ENCODE assay signal across 8 cellular contexts in the genomic region with DNA sequence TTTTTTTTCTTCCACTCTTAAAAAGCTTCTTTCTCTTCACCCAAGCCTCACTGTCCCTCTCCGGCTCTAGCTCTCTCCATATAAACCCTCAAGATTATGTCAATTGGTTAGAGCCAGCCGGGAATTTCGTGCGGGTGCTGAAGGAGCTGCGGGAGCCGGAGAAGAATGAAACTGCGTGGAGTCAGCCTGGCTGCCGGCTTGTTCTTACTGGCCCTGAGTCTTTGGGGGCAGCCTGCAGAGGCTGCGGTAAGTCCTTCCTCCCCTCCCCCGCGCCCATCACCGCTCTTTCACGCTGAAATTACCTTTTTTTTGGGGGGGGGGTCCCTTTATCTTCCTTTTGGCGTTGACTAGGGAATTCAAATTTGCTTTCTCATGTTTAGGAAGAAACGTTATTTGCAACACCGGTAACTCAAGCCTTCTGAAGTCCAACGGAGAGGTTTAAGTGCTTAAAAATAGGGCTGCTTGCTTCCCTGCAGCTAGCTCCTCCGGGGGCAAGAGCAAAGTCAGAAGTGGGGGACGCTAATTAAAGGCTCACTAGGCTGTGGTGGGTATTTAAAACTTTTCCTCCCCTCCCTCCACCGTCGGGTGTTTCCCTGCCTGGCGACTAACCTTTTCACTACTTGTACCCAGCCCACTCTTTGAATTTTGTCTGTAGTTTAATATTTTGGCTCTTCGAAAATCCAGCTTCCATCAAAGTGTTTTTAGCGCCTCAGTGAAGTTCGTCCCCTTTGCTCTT. TPM values are rescaled to one million over a fixed set of nuclear protein-coding genes. Genes with fewer than 3 reads are reported as not detected.
DNase-seq lines count a peak whose midpoint lies in the region; ATAC-seq and TF ChIP-seq lines count a peak whose summit lies in the region.

No MANE protein-coding gene starts in this region.

- TF ChIP-seq CTCF in epithelial cell of esophagus (IDR thresholded peaks at IDR 0.05; ENCODE audit: insufficient read depth, low read depth, low read length, missing control alignments) (no peak), nephron (IDR thresholded peaks at IDR 0.05; ENCODE audit: unreplicated experiment in 3 of 3) (no peak)

- no peak for DNase-seq in CD4-positive, CD25-positive, alpha-beta regulatory T cell
- DNase-seq in NCI-H345 treated with DMSO at 0.1 percent for 48 hours (lab: John Stamatoyannopoulos, UW; ENCODE audit: unreplicated experiment), result peak; percentile 16
- peak; percentile 30 for DNase-seq in epithelial cell of esophagus (ENCODE audit: low read depth)
- no peak for DNase-seq in effector memory CD4-positive, alpha-beta T cell
- no peak for DNase-seq in activated CD8-positive, alpha-beta memory T cell treated with anti-CD3 and anti-CD28 coated beads, Interleukin-2, amount 50 U/mL, for 48 hours
- DNase-seq in NCI-H1048 (lab: John Stamatoyannopoulos, UW), result no peak
- DNase-seq in activated CD4-positive, CD25-positive, alpha-beta regulatory T cell treated with anti-CD3 and anti-CD28 coated beads, Interleukin-2, amount 50 U/mL, for 72 hours, result no peak

- H3K36me3 ChIP-seq in CD4-positive, CD25-positive, alpha-beta regulatory T cell (ENCODE audit: control insufficient read depth, insufficient read depth, low read length), result no peaks in the 10 kb centered on the region
- H3K36me3 ChIP-seq in effector memory CD4-positive, alpha-beta T cell (ENCODE audit: control insufficient read depth, insufficient read depth, low read length), result no peaks in the 10 kb centered on the region

- no peaks in the 10 kb centered on the region for H3K9me3 ChIP-seq in CD4-positive, CD25-positive, alpha-beta regulatory T cell (ENCODE audit: control insufficient read depth in 2 of 2, low read length in 2 of 2)
- no peaks in the 10 kb centered on the region for H3K9me3 ChIP-seq in effector memory CD4-positive, alpha-beta T cell (ENCODE audit: control insufficient read depth, low read length)

- no peak overlapping the region for H3K27ac ChIP-seq in CD4-positive, CD25-positive, alpha-beta regulatory T cell (ENCODE audit: insufficient read depth, low read length, poor library complexity, severe bottlenecking)
- no peak overlapping the region for H3K27ac ChIP-seq in effector memory CD4-positive, alpha-beta T cell (ENCODE audit: insufficient read depth, low read length, poor library complexity, severe bottlenecking)

- peaks cover 0 to 6% (median 0%) of the 10 kb centered on the region in 7 donors for H3K9me3 Mint-ChIP-seq in CD4-positive, CD25-positive, alpha-beta regulatory T cell
- H3K9me3 Mint-ChIP-seq in nephron, result peaks cover 6% of the 10 kb centered on the region

- H3K27ac Mint-ChIP-seq in CD4-positive, CD25-positive, alpha-beta regulatory T cell, result no peak overlapping the region
- H3K27ac Mint-ChIP-seq in nephron, result peak overlapping the region; percentile 97 to 99 (median 98)

- H3K4me1 ChIP-seq in CD4-positive, CD25-positive, alpha-beta regulatory T cell (ENCODE audit: control insufficient read depth, insufficient read depth, low read length, poor library complexity, severe bottlenecking), result no peaks in the 10 kb centered on the region
- H3K4me1 ChIP-seq in effector memory CD4-positive, alpha-beta T cell (ENCODE audit: control insufficient read depth, insufficient read depth, low read length, poor library complexity, severe bottlenecking), result no peaks in the 10 kb centered on the region

- no peak overlapping the region for H3K4me3 ChIP-seq in CD4-positive, CD25-positive, alpha-beta regulatory T cell (ENCODE audit: low read depth, low read length)
- peak overlapping the region; percentile 81 for H3K4me3 ChIP-seq in epithelial cell of esophagus (ENCODE audit: low read length)
- no peak overlapping the region for H3K4me3 ChIP-seq in effector memory CD4-positive, alpha-beta T cell (ENCODE audit: insufficient read depth, low read depth, low read length, poor library complexity, severe bottlenecking)

- H3K4me3 Mint-ChIP-seq in CD4-positive, CD25-positive, alpha-beta regulatory T cell, result peak overlapping the region in 3 of 4 donors; percentile 54 to 69 (median 68)
- H3K4me3 Mint-ChIP-seq in nephron, result peak overlapping the region; percentile 93 to 97 (median 94)

- H3K4me1 Mint-ChIP-seq in CD4-positive, CD25-positive, alpha-beta regulatory T cell, result peaks cover 0 to 7% (median 0%) of the 10 kb centered on the region in 4 donors
- H3K4me1 Mint-ChIP-seq in nephron, result peaks cover 39% of the 10 kb centered on the region

- H3K27me3 Mint-ChIP-seq in CD4-positive, CD25-positive, alpha-beta regulatory T cell, result peaks cover 20% of the 10 kb centered on the region
- peaks cover 3% of the 10 kb centered on the region for H3K27me3 Mint-ChIP-seq in nephron (ENCODE audit: low read depth)

- no peak for ATAC-seq in CD4-positive, CD25-positive, alpha-beta regulatory T cell (ENCODE audit: low read depth in 2 of 2)

- no peaks in the 10 kb centered on the region for H3K36me3 Mint-ChIP-seq in CD4-positive, CD25-positive, alpha-beta regulatory T cell
- H3K36me3 Mint-ChIP-seq in nephron (ENCODE audit: low read depth), result peaks cover 26% of the 10 kb centered on the region

- H3K27me3 ChIP-seq in CD4-positive, CD25-positive, alpha-beta regulatory T cell (ENCODE audit: control insufficient read depth, insufficient read depth, low read length), result peaks cover 2% of the 10 kb centered on the region
- H3K27me3 ChIP-seq in effector memory CD4-positive, alpha-beta T cell (replicated peaks; ENCODE audit: control insufficient read depth, insufficient read depth, low read length, poor library complexity, severe bottlenecking), result peaks cover 7% of the 10 kb centered on the region

RNA-seq across cellular contexts. Expression of a gene that starts 0.5 kb away (rescaled TPM):
- total RNA-seq in CD4-positive, CD25-positive, alpha-beta regulatory T cell, result not detected
- under 1 TPM in 1 of 4 donors, not detected in 3; 0.02 TPM for polyA plus RNA-seq in CD4-positive, CD25-positive, alpha-beta regulatory T cell

RNA-seq across cellular contexts. Expression of a gene that starts 1.9 kb away (rescaled TPM):
- total RNA-seq in CD4-positive, CD25-positive, alpha-beta regulatory T cell, result not detected
- not detected for polyA plus RNA-seq in CD4-positive, CD25-positive, alpha-beta regulatory T cell

Comparison
In these comparisons a context has a peak if more than half of its experiments do, and no peak if none do; other contexts are left out.
1. DNase-seq: peak in NCI-H345 treated with DMSO at 0.1 percent for 48 hours (single experiment) and epithelial cell of esophagus (single experiment); none in CD4-positive, CD25-positive, alpha-beta regulatory T cell (0 of 3), effector memory CD4-positive, alpha-beta T cell (0 of 3), activated CD8-positive, alpha-beta memory T cell treated with anti-CD3 and anti-CD28 coated beads, Interleukin-2, amount 50 U/mL, for 48 hours (single experiment), NCI-H1048 (single experiment) and activated CD4-positive, CD25-positive, alpha-beta regulatory T cell treated with anti-CD3 and anti-CD28 coated beads, Interleukin-2, amount 50 U/mL, for 72 hours (single experiment).
2. H3K27ac Mint-ChIP-seq: peak in nephron (3 of 3); none in CD4-positive, CD25-positive, alpha-beta regulatory T cell (0 of 3).